In the genomic region with DNA sequence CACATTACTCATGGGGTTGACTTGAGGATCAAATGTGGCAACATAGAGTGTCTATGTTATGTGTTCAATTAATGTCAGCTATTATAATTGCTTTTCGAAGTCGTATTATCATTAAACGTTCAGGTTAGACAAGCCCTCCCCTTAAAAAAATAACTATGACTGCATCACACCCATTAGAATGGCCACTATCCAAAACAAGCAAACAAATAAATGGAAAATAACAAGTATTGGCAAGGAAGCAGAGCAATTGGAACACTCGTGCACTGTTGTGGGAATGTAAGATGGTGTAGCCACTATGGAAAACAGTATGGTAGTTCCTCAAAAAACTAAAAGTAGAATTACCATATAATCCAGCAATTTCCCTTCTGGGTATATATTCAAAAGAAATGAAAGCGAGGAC, we compare ENCODE assay signal across 30 cellular contexts.
"Had no signal": no experiment of that assay in that cellular context is flagged by ENCODE, and none has a peak within 500 bp of the region (broad histone marks: within the 10 kb centered on the region; RNA-seq: fewer than 3 reads in every experiment).

No MANE protein-coding gene starts in this region.

- H3K9me3 Mint-ChIP-seq: activated CD4-positive, alpha-beta memory T cell treated with anti-CD3 and anti-CD28 coated beads for 36 hours; activated CD4-positive, alpha-beta T cell treated with anti-CD3 and anti-CD28 coated beads, Interleukin-2, amount 10 ng/mL, durations not matched to agents 24 days and 14 days; activated naive CD4-positive, alpha-beta T cell treated with anti-CD3 and anti-CD28 coated beads, Interleukin-2, amount 10 ng/mL, durations not matched to agents 7 days and 5 days; activated naive CD4-positive, alpha-beta T cell treated with anti-CD3 and anti-CD28 coated beads, Interleukin-2, amount 50 U/mL, for 72 hours; activated naive CD8-positive, alpha-beta T cell treated with anti-CD3 and anti-CD28 coated beads, Interleukin-2, amount 10 ng/mL, durations not matched to agents 7 days and 5 days; activated T-cell treated with anti-CD3 and anti-CD28 coated beads, Interleukin-2, amount 50 U/mL, for 24 hours; activated T-cell treated with anti-CD3 and anti-CD28 coated beads, Interleukin-2, amount 50 U/mL, for 72 hours; central memory CD8-positive, alpha-beta T cell; dendritic cell treated with granulocyte-macrophage colony-stimulating factor and Interleukin-4, amounts not matched to agents 40 ng/mL and 50 ng/mL, for 4 days; effector memory CD8-positive, alpha-beta T cell; T-helper 2 cell treated with Interferon-gamma antibody and Interleukin-4, amounts not matched to agents 5 μg/mL and 100 μg/mL, for 36 hours had no signal

- H3K4me1 ChIP-seq: ascending aorta, gastrocnemius medialis had no signal

- FAIRE-seq: bronchial epithelial cell had no signal

- H3K27me3 ChIP-seq: ascending aorta, brain microvascular endothelial cell, esophagus muscularis mucosa, foreskin keratinocyte, gastrocnemius medialis, hepatocyte had no signal

- ATAC-seq: activated CD4-positive, alpha-beta T cell treated with anti-CD3 and anti-CD28 coated beads for 36 hours; activated naive CD4-positive, alpha-beta T cell treated with anti-CD3 and anti-CD28 coated beads, Interleukin-2, amount 50 U/mL, for 72 hours; activated T-cell treated with anti-CD3 and anti-CD28 coated beads, Interleukin-2, amount 50 U/mL, for 72 hours; effector memory CD8-positive, alpha-beta T cell; foreskin keratinocyte; gastrocnemius medialis; heart right ventricle; T-helper 17 cell had no signal

- H2AFZ ChIP-seq: hepatocyte had no signal

- H3K27ac ChIP-seq: ascending aorta, brain microvascular endothelial cell, coronary artery, esophagus muscularis mucosa, foreskin keratinocyte, gastrocnemius medialis, hepatocyte had no signal

- H3K27ac Mint-ChIP-seq: activated CD4-positive, alpha-beta memory T cell treated with anti-CD3 and anti-CD28 coated beads for 36 hours; activated CD4-positive, alpha-beta T cell treated with anti-CD3 and anti-CD28 coated beads for 36 hours; activated CD4-positive, alpha-beta T cell treated with anti-CD3 and anti-CD28 coated beads, Interleukin-2, amount 10 ng/mL, durations not matched to agents 24 days and 14 days; activated naive CD4-positive, alpha-beta T cell treated with anti-CD3 and anti-CD28 coated beads, Interleukin-2, amount 10 ng/mL, durations not matched to agents 7 days and 5 days; activated naive CD4-positive, alpha-beta T cell treated with anti-CD3 and anti-CD28 coated beads, Interleukin-2, amount 50 U/mL, for 72 hours; activated naive CD8-positive, alpha-beta T cell treated with anti-CD3 and anti-CD28 coated beads, Interleukin-2, amount 10 ng/mL, durations not matched to agents 7 days and 5 days; activated T-cell treated with anti-CD3 and anti-CD28 coated beads, Interleukin-2, amount 50 U/mL, for 24 hours; activated T-cell treated with anti-CD3 and anti-CD28 coated beads, Interleukin-2, amount 50 U/mL, for 72 hours; dendritic cell treated with granulocyte-macrophage colony-stimulating factor and Interleukin-4, amounts not matched to agents 40 ng/mL and 50 ng/mL, for 4 days; effector memory CD8-positive, alpha-beta T cell; T-helper 17 cell; T-helper 2 cell treated with Interferon-gamma antibody and Interleukin-4, amounts not matched to agents 5 μg/mL and 100 μg/mL, for 36 hours had no signal

- H3K4me3 ChIP-seq: ascending aorta, coronary artery, esophagus muscularis mucosa, gastrocnemius medialis, heart right ventricle, hepatocyte had no signal

- H3K36me3 Mint-ChIP-seq: activated CD4-positive, alpha-beta memory T cell treated with anti-CD3 and anti-CD28 coated beads for 36 hours; activated naive CD4-positive, alpha-beta T cell treated with anti-CD3 and anti-CD28 coated beads, Interleukin-2, amount 10 ng/mL, durations not matched to agents 7 days and 5 days; activated naive CD4-positive, alpha-beta T cell treated with anti-CD3 and anti-CD28 coated beads, Interleukin-2, amount 50 U/mL, for 72 hours; activated naive CD8-positive, alpha-beta T cell treated with anti-CD3 and anti-CD28 coated beads, Interleukin-2, amount 10 ng/mL, durations not matched to agents 7 days and 5 days had no signal

- H3K36me3 ChIP-seq: ascending aorta, brain microvascular endothelial cell, esophagus muscularis mucosa, gastrocnemius medialis, heart right ventricle had no signal

- H3K4me2 ChIP-seq: hepatocyte had no signal

- H3K9me3 ChIP-seq: ascending aorta, esophagus muscularis mucosa, gastrocnemius medialis, heart right ventricle had no signal

- DNase-seq: activated CD4-positive, alpha-beta memory T cell treated with anti-CD3 and anti-CD28 coated beads for 36 hours; activated CD4-positive, alpha-beta T cell treated with anti-CD3 and anti-CD28 coated beads for 36 hours; activated CD4-positive, alpha-beta T cell treated with anti-CD3 and anti-CD28 coated beads, Interleukin-2, amount 10 ng/mL, durations not matched to agents 24 days and 14 days; activated CD4-positive, CD25-positive, alpha-beta regulatory T cell; activated CD4-positive, CD25-positive, alpha-beta regulatory T cell treated with anti-CD3 and anti-CD28 coated beads, Interleukin-2, amount 50 U/mL, for 72 hours; activated CD8-positive, alpha-beta memory T cell treated with anti-CD3 and anti-CD28 coated beads, Interleukin-2, amount 50 U/mL, for 48 hours; activated gamma-delta T cell; activated naive CD4-positive, alpha-beta T cell; activated naive CD4-positive, alpha-beta T cell treated with anti-CD3 and anti-CD28 coated beads, Interleukin-2, amount 10 ng/mL, durations not matched to agents 7 days and 5 days; activated naive CD8-positive, alpha-beta T cell treated with anti-CD3 and anti-CD28 coated beads, Interleukin-2, amount 10 ng/mL, durations not matched to agents 7 days and 5 days; activated T-cell treated with anti-CD3 and anti-CD28 coated beads for 4 hours; activated T-cell treated with anti-CD3 and anti-CD28 coated beads, Interleukin-2, amount 50 U/mL, for 24 hours; activated T-cell treated with anti-CD3 and anti-CD28 coated beads, Interleukin-2, amount 50 U/mL, for 72 hours; brain microvascular endothelial cell; effector CD4-positive, alpha-beta T cell; effector memory CD8-positive, alpha-beta T cell; erythroblast; foreskin keratinocyte; gastrocnemius medialis; heart right ventricle; T-helper 17 cell had no signal

- H3K4me3 Mint-ChIP-seq: activated CD4-positive, alpha-beta memory T cell treated with anti-CD3 and anti-CD28 coated beads for 36 hours; activated CD4-positive, alpha-beta T cell treated with anti-CD3 and anti-CD28 coated beads for 36 hours; activated CD4-positive, alpha-beta T cell treated with anti-CD3 and anti-CD28 coated beads, Interleukin-2, amount 10 ng/mL, durations not matched to agents 24 days and 14 days; activated naive CD4-positive, alpha-beta T cell treated with anti-CD3 and anti-CD28 coated beads, Interleukin-2, amount 10 ng/mL, durations not matched to agents 7 days and 5 days; activated naive CD8-positive, alpha-beta T cell treated with anti-CD3 and anti-CD28 coated beads, Interleukin-2, amount 10 ng/mL, durations not matched to agents 7 days and 5 days; activated T-cell treated with anti-CD3 and anti-CD28 coated beads, Interleukin-2, amount 50 U/mL, for 24 hours; activated T-cell treated with anti-CD3 and anti-CD28 coated beads, Interleukin-2, amount 50 U/mL, for 72 hours; central memory CD8-positive, alpha-beta T cell; dendritic cell treated with granulocyte-macrophage colony-stimulating factor and Interleukin-4, amounts not matched to agents 40 ng/mL and 50 ng/mL, for 4 days; effector memory CD8-positive, alpha-beta T cell; T-helper 17 cell; T-helper 2 cell treated with Interferon-gamma antibody and Interleukin-4, amounts not matched to agents 5 μg/mL and 100 μg/mL, for 36 hours had no signal

- H3K79me2 ChIP-seq: hepatocyte had no signal

- H3K4me1 Mint-ChIP-seq: central memory CD8-positive, alpha-beta T cell had no signal
